In the genomic region with DNA sequence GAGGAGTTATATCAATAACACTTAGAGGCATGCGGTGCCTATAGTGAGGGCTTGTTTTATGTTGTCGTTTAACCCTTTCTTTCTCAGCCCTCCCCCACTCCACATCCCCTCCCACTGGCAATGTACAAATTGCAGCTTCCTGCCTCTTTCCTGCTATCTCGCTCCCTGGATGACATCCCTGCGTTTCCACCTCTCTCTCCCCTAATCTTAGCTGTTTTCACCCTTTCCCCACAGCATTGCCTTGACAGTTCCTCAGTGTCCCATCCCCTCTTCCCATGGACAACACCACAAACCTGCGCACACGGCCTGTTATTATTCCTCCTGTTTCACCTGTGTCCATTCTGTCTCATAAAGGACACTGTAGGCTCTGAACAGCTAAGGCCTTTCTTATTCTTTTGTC, we compare ENCODE assay signal across 1 cellular context.
TF ChIP-seq lines count a peak whose summit lies in the region.

No MANE protein-coding gene starts in this region.

TF ChIP-seq in K562, 482 proteins besides CTCF, POLR2A, EP300 and RAD21 (continued from another document):
- TF ChIP-seq, protein P1, sequence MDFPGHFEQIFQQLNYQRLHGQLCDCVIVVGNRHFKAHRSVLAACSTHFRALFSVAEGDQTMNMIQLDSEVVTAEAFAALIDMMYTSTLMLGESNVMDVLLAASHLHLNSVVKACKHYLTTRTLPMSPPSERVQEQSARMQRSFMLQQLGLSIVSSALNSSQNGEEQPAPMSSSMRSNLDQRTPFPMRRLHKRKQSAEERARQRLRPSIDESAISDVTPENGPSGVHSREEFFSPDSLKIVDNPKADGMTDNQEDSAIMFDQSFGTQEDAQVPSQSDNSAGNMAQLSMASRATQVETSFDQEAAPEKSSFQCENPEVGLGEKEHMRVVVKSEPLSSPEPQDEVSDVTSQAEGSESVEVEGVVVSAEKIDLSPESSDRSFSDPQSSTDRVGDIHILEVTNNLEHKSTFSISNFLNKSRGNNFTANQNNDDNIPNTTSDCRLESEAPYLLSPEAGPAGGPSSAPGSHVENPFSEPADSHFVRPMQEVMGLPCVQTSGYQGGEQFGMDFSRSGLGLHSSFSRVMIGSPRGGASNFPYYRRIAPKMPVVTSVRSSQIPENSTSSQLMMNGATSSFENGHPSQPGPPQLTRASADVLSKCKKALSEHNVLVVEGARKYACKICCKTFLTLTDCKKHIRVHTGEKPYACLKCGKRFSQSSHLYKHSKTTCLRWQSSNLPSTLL (IDR thresholded peaks at IDR 0.05): no peak
- no peak for TF ChIP-seq ZNF197 (CRISPR knock-in tag; IDR thresholded peaks at IDR 0.05; ENCODE audit: low read depth)
